30 cellular contexts compared by ENCODE assay signal in genomic region chr13:74173822-74174221, GRCh38.
"Had no signal": no experiment of that assay in that cellular context is flagged by ENCODE, and none has a peak within 500 bp of the region (broad histone marks: within the 10 kb centered on the region; RNA-seq: fewer than 3 reads in every experiment).

No MANE protein-coding gene starts in this region.

- H2AFZ ChIP-seq: neural progenitor cell had no signal

- H3K4me2 ChIP-seq: neural progenitor cell, smooth muscle cell had no signal

- H3K27me3 ChIP-seq: neural progenitor cell, pancreas, right lobe of liver, sigmoid colon, spleen, suprapubic skin, testis, tibial artery, transverse colon, upper lobe of right lung, uterus had no signal

- H3K4me1 Mint-ChIP-seq: stimulated activated memory B cell treated with anti-CD40 and anti-IgM and Interleukin-4, amounts not matched to agents 10 μg/mL and 1 μg/mL and 100 μg/mL, for 72 hours had no signal

- H3K4me3 ChIP-seq: neural progenitor cell, pancreas, prostate gland, right lobe of liver, sigmoid colon, skin epidermis, smooth muscle cell, spleen, suprapubic skin, testis, tibial artery, transverse colon, upper lobe of right lung, uterus had no signal

- H3K4me1 ChIP-seq: neural progenitor cell, pancreas, prostate gland, sigmoid colon, suprapubic skin, testis, tibial artery, transverse colon, upper lobe of right lung, uterus had no signal

- H3K27ac ChIP-seq: neural progenitor cell, pancreas, prostate gland, right lobe of liver, sigmoid colon, skin epidermis, spleen, suprapubic skin, testis, tibial artery, transverse colon, upper lobe of right lung, uterus had no signal

- H3K27me3 Mint-ChIP-seq: stimulated activated naive CD8-positive, alpha-beta T cell treated with anti-CD3 and anti-CD28 coated beads, Interleukin-15, amount 100 ng/mL, for 72 hours; type B pancreatic cell had no signal

- H3K36me3 ChIP-seq: neural progenitor cell, pancreas, prostate gland, right lobe of liver, sigmoid colon, spleen, suprapubic skin, tibial artery, transverse colon, upper lobe of right lung, uterus had no signal

- H3K36me3 Mint-ChIP-seq: naive thymus-derived CD4-positive, alpha-beta T cell; natural killer cell; neural progenitor cell; stimulated activated memory B cell treated with anti-CD40 and anti-IgM and Interleukin-4, amounts not matched to agents 10 μg/mL and 1 μg/mL and 100 μg/mL, for 72 hours; type B pancreatic cell had no signal

- H3K9me3 ChIP-seq: pancreas, prostate gland, right lobe of liver, sigmoid colon, spleen, suprapubic skin, testis, tibial artery, transverse colon, upper lobe of right lung, uterus had no signal

- DNase-seq: naive thymus-derived CD4-positive, alpha-beta T cell; natural killer cell; occipital lobe; pancreas; right cardiac atrium; right lobe of liver; sigmoid colon; spleen; stimulated activated CD4-positive, alpha-beta T cell treated with anti-CD3 and anti-CD28 coated beads, Interleukin-12 subunit alpha, Interleukin-12 subunit beta, amount 100 ng/mL, for 4 hours; stimulated activated CD4-positive, alpha-beta T cell treated with anti-CD3 and anti-CD28 coated beads, Interleukin-1b, Interleukin-23, amount 100 ng/mL, for 48 hours; stimulated activated CD4-positive, alpha-beta T cell treated with anti-CD3 and anti-CD28 coated beads, Interleukin-4, amount 100 ng/mL, for 1 hour; stimulated activated CD4-positive, alpha-beta T cell treated with anti-CD3 and anti-CD28 coated beads, Interleukin-4, amount 100 ng/mL, for 4 hours; stimulated activated CD8-positive, alpha-beta memory T cell treated with anti-CD3 and anti-CD28 coated beads, Interleukin-4, amount 100 ng/mL, for 48 hours; stimulated activated naive CD4-positive, alpha-beta T cell; stimulated activated naive CD8-positive, alpha-beta T cell treated with anti-CD3 and anti-CD28 coated beads, Interleukin-15, amount 100 ng/mL, for 72 hours; stimulated activated naive CD8-positive, alpha-beta T cell treated with anti-CD3 and anti-CD28 coated beads, Interleukin-15, Interleukin-2, amounts not matched to agents 100 U/mL and 50 U/mL, for 24 hours; substantia nigra; testis; tibial artery; transverse colon; upper lobe of right lung; uterus had no signal

- ATAC-seq: naive thymus-derived CD4-positive, alpha-beta T cell; pancreas; right cardiac atrium; right lobe of liver; stimulated activated memory B cell treated with anti-CD40 and anti-IgM and Interleukin-4, amounts not matched to agents 10 μg/mL and 1 μg/mL and 100 μg/mL, for 72 hours; stimulated activated naive CD8-positive, alpha-beta T cell treated with anti-CD3 and anti-CD28 coated beads, Interleukin-15, amount 100 ng/mL, for 72 hours; stimulated activated naive CD8-positive, alpha-beta T cell treated with anti-CD3 and anti-CD28 coated beads, Interleukin-15, Interleukin-2, amounts not matched to agents 100 U/mL and 50 U/mL, for 24 hours; upper lobe of right lung had no signal

- H3K27ac Mint-ChIP-seq: natural killer cell; nephron; neural progenitor cell; stimulated activated memory B cell treated with anti-CD40 and anti-IgM and Interleukin-4, amounts not matched to agents 10 μg/mL and 1 μg/mL and 100 μg/mL, for 72 hours; stimulated activated naive CD8-positive, alpha-beta T cell treated with anti-CD3 and anti-CD28 coated beads, Interleukin-15, amount 100 ng/mL, for 72 hours; type B pancreatic cell had no signal

- H3K4me3 Mint-ChIP-seq: naive thymus-derived CD4-positive, alpha-beta T cell; nephron; neural progenitor cell; stimulated activated memory B cell treated with anti-CD40 and anti-IgM and Interleukin-4, amounts not matched to agents 10 μg/mL and 1 μg/mL and 100 μg/mL, for 72 hours; stimulated activated naive CD8-positive, alpha-beta T cell treated with anti-CD3 and anti-CD28 coated beads, Interleukin-15, amount 100 ng/mL, for 72 hours; type B pancreatic cell had no signal

- H3K9ac ChIP-seq: neural progenitor cell had no signal
